ENCODE assay signal across 24 cellular contexts in genomic region chrX:118901991-118902390, GRCh38.
A peak's percentile ranks its signal among the peaks of the same experiment; 100 is the strongest.
DNase-seq lines count a peak whose midpoint lies in the region; TF ChIP-seq lines count a peak whose summit lies in the region.
"Had no signal": no experiment of that assay in that cellular context is flagged by ENCODE, and none has a peak within 500 bp of the region (broad histone marks: within the 10 kb centered on the region; RNA-seq: fewer than 3 reads in every experiment).

No MANE protein-coding gene starts in this region.

- no peaks in the 10 kb centered on the region for H3K9me3 ChIP-seq in effector memory CD4-positive, alpha-beta T cell (ENCODE audit: control insufficient read depth, low read length)
- H3K9me3 ChIP-seq in neural progenitor cell (ENCODE audit: low read depth) = no peaks in the 10 kb centered on the region
- H3K9me3 ChIP-seq: BLaER1, SJCRH30 had no signal

- no peak overlapping the region for H3K9ac ChIP-seq in neural progenitor cell
- H3K9ac ChIP-seq: BLaER1, KMS-11 had no signal

- no peak overlapping the region for H2AFZ ChIP-seq in neural progenitor cell (replicated peaks)
- H2AFZ ChIP-seq: PC-9 had no signal

- H3K4me3 ChIP-seq in effector memory CD4-positive, alpha-beta T cell (ENCODE audit: insufficient read depth, low read depth, low read length, poor library complexity, severe bottlenecking) = no peak overlapping the region
- H3K4me3 ChIP-seq in neural progenitor cell = no peak overlapping the region
- H3K4me3 ChIP-seq: BLaER1, PC-9, SJCRH30 had no signal

- no peaks in the 10 kb centered on the region for H3K27me3 ChIP-seq in effector memory CD4-positive, alpha-beta T cell (replicated peaks; ENCODE audit: control insufficient read depth, insufficient read depth, low read length, poor library complexity, severe bottlenecking)
- H3K27me3 ChIP-seq in neural progenitor cell = no peaks in the 10 kb centered on the region
- H3K27me3 ChIP-seq: BLaER1, SJCRH30 had no signal

- H4K20me1 ChIP-seq in neural progenitor cell (ENCODE audit: low read depth) = no peaks in the 10 kb centered on the region
- H4K20me1 ChIP-seq: BLaER1 had no signal

- no peak overlapping the region for H3K27ac ChIP-seq in effector memory CD4-positive, alpha-beta T cell (ENCODE audit: insufficient read depth, low read length, poor library complexity, severe bottlenecking)
- H3K27ac ChIP-seq in neural progenitor cell = no peak overlapping the region
- H3K27ac ChIP-seq: BLaER1, KMS-11, PC-9, SJCRH30 had no signal

- no peak for TF ChIP-seq CTCF in osteocyte (IDR thresholded peaks at IDR 0.05)
- no peak for TF ChIP-seq CTCF in neural progenitor cell (IDR thresholded peaks at IDR 0.05)

- H3K36me3 Mint-ChIP-seq in osteocyte (ENCODE audit: unreplicated experiment) = no peaks in the 10 kb centered on the region
- H3K36me3 Mint-ChIP-seq in neural progenitor cell = no peaks in the 10 kb centered on the region
- H3K36me3 Mint-ChIP-seq: CD4-positive, CD25-positive, alpha-beta regulatory T cell had no signal

- DNase-seq in NCI-H345 (lab: John Stamatoyannopoulos, UW) (peak; percentile 59), NCI-H345 treated with DMSO at 0.1 percent for 48 hours (lab: John Stamatoyannopoulos, UW; ENCODE audit: unreplicated experiment) (no peak), DMS 273 treated with DMSO at 0.1 percent for 48 hours (lab: John Stamatoyannopoulos, UW) (peak; percentile 49), NCI-H524 (lab: John Stamatoyannopoulos, UW) (peak; percentile 21 to 65), cerebellar cortex (ENCODE audit: low spot score) (peak; percentile 83), osteocyte (ENCODE audit: extremely low spot score, unreplicated experiment) (no peak), neural progenitor cell (ENCODE audit: low spot score) (no peak)
- DNase-seq in effector memory CD4-positive, alpha-beta T cell = no peak
- DNase-seq: CD4-positive, CD25-positive, alpha-beta regulatory T cell; DMS79; EL; GF-D8; HCEC 1CT; NCI-H1048; NCI-H146; NCI-H2227 treated with DMSO at 0.1 percent for 48 hours; NCI-H526 treated with DMSO at 0.1 percent for 48 hours; PC-9; SJCRH30; T-helper 17 cell; T1000 had no signal

- H3K27ac Mint-ChIP-seq in osteocyte (ENCODE audit: unreplicated experiment) (no peak overlapping the region), neural progenitor cell (no peak overlapping the region)
- H3K27ac Mint-ChIP-seq: CD4-positive, CD25-positive, alpha-beta regulatory T cell; IgD-negative memory B cell; T-helper 17 cell had no signal

- H3K27me3 Mint-ChIP-seq in osteocyte (ENCODE audit: unreplicated experiment) (no peaks in the 10 kb centered on the region), neural progenitor cell (ENCODE audit: insufficient read depth, low read depth) (peaks cover 6% of the 10 kb centered on the region)
- H3K27me3 Mint-ChIP-seq: IgD-negative memory B cell had no signal

- H3K9me3 Mint-ChIP-seq in osteocyte (ENCODE audit: unreplicated experiment) = peaks cover 5% of the 10 kb centered on the region
- no peaks in the 10 kb centered on the region for H3K9me3 Mint-ChIP-seq in neural progenitor cell

- H3K4me2 ChIP-seq in neural progenitor cell = no peak overlapping the region
- H3K4me2 ChIP-seq: BLaER1, KMS-11, PC-9 had no signal

- H3K4me1 Mint-ChIP-seq in osteocyte (ENCODE audit: unreplicated experiment) (no peaks in the 10 kb centered on the region), neural progenitor cell (no peaks in the 10 kb centered on the region)
- H3K4me1 Mint-ChIP-seq: CD4-positive, CD25-positive, alpha-beta regulatory T cell; T-helper 17 cell had no signal

- H3F3A ChIP-seq in neural progenitor cell (ENCODE audit: low read depth) = no peaks in the 10 kb centered on the region

- no peaks in the 10 kb centered on the region for H3K4me1 ChIP-seq in effector memory CD4-positive, alpha-beta T cell (ENCODE audit: control insufficient read depth, insufficient read depth, low read length, poor library complexity, severe bottlenecking)
- no peaks in the 10 kb centered on the region for H3K4me1 ChIP-seq in neural progenitor cell
- H3K4me1 ChIP-seq: BLaER1, SJCRH30 had no signal

- H3K4me3 Mint-ChIP-seq in osteocyte (ENCODE audit: unreplicated experiment) (no peak overlapping the region), neural progenitor cell (no peak overlapping the region)
- H3K4me3 Mint-ChIP-seq: CD4-positive, CD25-positive, alpha-beta regulatory T cell; T-helper 17 cell had no signal

- H3K79me2 ChIP-seq in neural progenitor cell (ENCODE audit: low read depth) = no peaks in the 10 kb centered on the region

- no peaks in the 10 kb centered on the region for H3K36me3 ChIP-seq in effector memory CD4-positive, alpha-beta T cell (ENCODE audit: control insufficient read depth, insufficient read depth, low read length)
- H3K36me3 ChIP-seq in neural progenitor cell = no peaks in the 10 kb centered on the region
- H3K36me3 ChIP-seq: BLaER1, SJCRH30 had no signal

Comparison
In these comparisons a context has a peak if more than half of its experiments do, and no peak if none do; other contexts are left out.
1. DNase-seq: peak in NCI-H345 (single experiment), DMS 273 treated with DMSO at 0.1 percent for 48 hours (single experiment), NCI-H524 (2 of 2) and cerebellar cortex (single experiment); none in NCI-H345 treated with DMSO at 0.1 percent for 48 hours (single experiment), effector memory CD4-positive, alpha-beta T cell (0 of 3), osteocyte (single experiment) and neural progenitor cell (single experiment).